Comparison of ENCODE assay signal across 1 cellular context in the genomic region with DNA sequence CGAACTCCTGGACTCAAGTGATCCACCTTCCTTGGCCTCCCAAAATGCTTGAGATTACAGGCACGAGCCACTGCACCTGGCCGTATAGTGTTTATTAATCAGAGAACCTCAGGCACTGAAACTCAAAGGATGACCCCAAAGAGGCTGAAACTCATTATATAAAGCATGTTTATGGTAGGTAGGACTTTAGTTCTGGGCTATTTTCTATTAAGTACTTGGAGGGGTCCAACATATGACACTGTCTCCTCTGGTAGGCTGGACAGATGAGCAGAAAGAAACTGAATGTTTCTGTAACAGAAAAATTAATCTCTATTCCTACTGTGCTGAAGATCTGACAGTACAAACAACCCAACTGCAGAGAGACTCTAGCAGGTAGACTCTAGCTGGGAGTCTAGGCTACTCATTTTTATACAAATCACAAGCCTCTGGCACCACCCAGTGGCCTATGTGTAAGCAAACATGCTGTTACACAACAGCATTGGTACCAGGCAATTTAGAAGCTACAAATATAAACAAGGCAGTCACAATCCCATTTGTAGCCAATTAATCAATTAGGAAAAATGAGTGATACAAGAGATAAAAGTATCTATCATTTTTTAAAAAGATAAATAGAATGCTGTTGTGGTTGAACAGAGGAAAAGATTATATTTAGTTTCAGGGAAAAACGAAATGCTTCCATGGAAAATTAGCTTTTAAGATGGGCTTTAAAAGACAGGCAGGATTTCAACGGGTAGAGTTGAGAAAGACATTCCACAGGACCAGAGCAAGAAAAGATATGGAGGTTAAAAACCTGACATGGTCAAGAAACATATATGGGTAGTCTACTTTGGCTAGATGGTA.
TF ChIP-seq lines count a peak whose summit lies in the region.

No MANE protein-coding gene starts in this region.

TF ChIP-seq in HepG2, 621 proteins besides CTCF, POLR2A, EP300 and RAD21 (continues in another document):
- peak; percentile 89 for TF ChIP-seq CEBPG (CRISPR knock-in tag; IDR thresholded peaks at IDR 0.05)
- TF ChIP-seq BCL3 (CRISPR knock-in tag; IDR thresholded peaks at IDR 0.05), result no peak
- no peak for TF ChIP-seq ZNF20 (CRISPR knock-in tag; IDR thresholded peaks at IDR 0.05)
- no peak for TF ChIP-seq ZNF180 (CRISPR knock-in tag; IDR thresholded peaks at IDR 0.05; ENCODE audit: borderline replicate concordance, low read depth)
- TF ChIP-seq ZFX (CRISPR knock-in tag; IDR thresholded peaks at IDR 0.05; ENCODE audit: low read depth), result no peak
- no peak for TF ChIP-seq KMT2B (CRISPR knock-in tag; IDR thresholded peaks at IDR 0.05)
- no peak for TF ChIP-seq NONO (IDR thresholded peaks at IDR 0.05)
- no peak for TF ChIP-seq NONO (CRISPR knock-in tag; conservative IDR thresholded peaks at IDR 0.05)
- TF ChIP-seq TBL1XR1 (IDR thresholded peaks at IDR 0.05; ENCODE audit: borderline replicate concordance, low read length, partially characterized antibody), result no peak
- TF ChIP-seq NFIB (CRISPR knock-in tag; IDR thresholded peaks at IDR 0.05; ENCODE audit: borderline replicate concordance), result no peak
- TF ChIP-seq, protein P1, sequence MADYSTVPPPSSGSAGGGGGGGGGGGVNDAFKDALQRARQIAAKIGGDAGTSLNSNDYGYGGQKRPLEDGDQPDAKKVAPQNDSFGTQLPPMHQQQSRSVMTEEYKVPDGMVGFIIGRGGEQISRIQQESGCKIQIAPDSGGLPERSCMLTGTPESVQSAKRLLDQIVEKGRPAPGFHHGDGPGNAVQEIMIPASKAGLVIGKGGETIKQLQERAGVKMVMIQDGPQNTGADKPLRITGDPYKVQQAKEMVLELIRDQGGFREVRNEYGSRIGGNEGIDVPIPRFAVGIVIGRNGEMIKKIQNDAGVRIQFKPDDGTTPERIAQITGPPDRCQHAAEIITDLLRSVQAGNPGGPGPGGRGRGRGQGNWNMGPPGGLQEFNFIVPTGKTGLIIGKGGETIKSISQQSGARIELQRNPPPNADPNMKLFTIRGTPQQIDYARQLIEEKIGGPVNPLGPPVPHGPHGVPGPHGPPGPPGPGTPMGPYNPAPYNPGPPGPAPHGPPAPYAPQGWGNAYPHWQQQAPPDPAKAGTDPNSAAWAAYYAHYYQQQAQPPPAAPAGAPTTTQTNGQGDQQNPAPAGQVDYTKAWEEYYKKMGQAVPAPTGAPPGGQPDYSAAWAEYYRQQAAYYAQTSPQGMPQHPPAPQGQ (CRISPR knock-in tag; IDR thresholded peaks at IDR 0.05; ENCODE audit: borderline replicate concordance), result no peak
- no peak for TF ChIP-seq ZNF235 (CRISPR knock-in tag; IDR thresholded peaks at IDR 0.05; ENCODE audit: borderline replicate concordance)
- no peak for TF ChIP-seq ETV5 (CRISPR knock-in tag; IDR thresholded peaks at IDR 0.05; ENCODE audit: borderline replicate concordance)
- TF ChIP-seq MIER2 (CRISPR knock-in tag; IDR thresholded peaks at IDR 0.05), result no peak
- TF ChIP-seq GATA4 (IDR thresholded peaks at IDR 0.05; ENCODE audit: borderline replicate concordance, low read depth), result no peak
- TF ChIP-seq ZNF30 (CRISPR knock-in tag; IDR thresholded peaks at IDR 0.05), result no peak
- TF ChIP-seq MED1 (CRISPR knock-in tag; IDR thresholded peaks at IDR 0.05), result no peak
- no peak for TF ChIP-seq ZNF790 (CRISPR knock-in tag; IDR thresholded peaks at IDR 0.05; ENCODE audit: borderline replicate concordance)
- TF ChIP-seq YEATS4 (CRISPR knock-in tag; IDR thresholded peaks at IDR 0.05; ENCODE audit: borderline replicate concordance), result no peak
- TF ChIP-seq CREM (IDR thresholded peaks at IDR 0.05), result no peak
- no peak for TF ChIP-seq CREM (CRISPR knock-in tag; IDR thresholded peaks at IDR 0.05)
- no peak for TF ChIP-seq LCORL (IDR thresholded peaks at IDR 0.05)
- 0 out of 2 replicates have a peak, but pooled peaks have one; percentile 11 for TF ChIP-seq LCORL (CRISPR knock-in tag; IDR thresholded peaks at IDR 0.05)
- no peak for TF ChIP-seq BRCA1 (CRISPR knock-in tag; IDR thresholded peaks at IDR 0.05)
- TF ChIP-seq PAX8 (CRISPR knock-in tag; IDR thresholded peaks at IDR 0.05; ENCODE audit: borderline replicate concordance), result no peak
- peak; percentile 82 for TF ChIP-seq STAG1 (CRISPR knock-in tag; IDR thresholded peaks at IDR 0.05)
- TF ChIP-seq ZNF430 (CRISPR knock-in tag; IDR thresholded peaks at IDR 0.05), result no peak
- no peak for TF ChIP-seq ZNF362 (CRISPR knock-in tag; IDR thresholded peaks at IDR 0.05; ENCODE audit: borderline replicate concordance)
- TF ChIP-seq FOXA3 (CRISPR knock-in tag; IDR thresholded peaks at IDR 0.05), result peak; percentile 80
- TF ChIP-seq KLF6 (CRISPR knock-in tag; IDR thresholded peaks at IDR 0.05), result no peak
- no peak for TF ChIP-seq ZNF230 (CRISPR knock-in tag; IDR thresholded peaks at IDR 0.05)
- no peak for TF ChIP-seq NCOA5 (CRISPR knock-in tag; IDR thresholded peaks at IDR 0.05)
- no peak for TF ChIP-seq TAF15 (IDR thresholded peaks at IDR 0.05; ENCODE audit: low read depth, low read length, poor library complexity, severe bottlenecking)
- TF ChIP-seq ZNF232 (CRISPR knock-in tag; IDR thresholded peaks at IDR 0.05; ENCODE audit: borderline replicate concordance), result no peak
- TF ChIP-seq ZNF691 (CRISPR knock-in tag; IDR thresholded peaks at IDR 0.05; ENCODE audit: borderline replicate concordance, low read depth), result no peak
- no peak for TF ChIP-seq HNRNPLL (IDR thresholded peaks at IDR 0.05; ENCODE audit: low read depth, low read length, poor library complexity, severe bottlenecking)
- TF ChIP-seq, protein P2, sequence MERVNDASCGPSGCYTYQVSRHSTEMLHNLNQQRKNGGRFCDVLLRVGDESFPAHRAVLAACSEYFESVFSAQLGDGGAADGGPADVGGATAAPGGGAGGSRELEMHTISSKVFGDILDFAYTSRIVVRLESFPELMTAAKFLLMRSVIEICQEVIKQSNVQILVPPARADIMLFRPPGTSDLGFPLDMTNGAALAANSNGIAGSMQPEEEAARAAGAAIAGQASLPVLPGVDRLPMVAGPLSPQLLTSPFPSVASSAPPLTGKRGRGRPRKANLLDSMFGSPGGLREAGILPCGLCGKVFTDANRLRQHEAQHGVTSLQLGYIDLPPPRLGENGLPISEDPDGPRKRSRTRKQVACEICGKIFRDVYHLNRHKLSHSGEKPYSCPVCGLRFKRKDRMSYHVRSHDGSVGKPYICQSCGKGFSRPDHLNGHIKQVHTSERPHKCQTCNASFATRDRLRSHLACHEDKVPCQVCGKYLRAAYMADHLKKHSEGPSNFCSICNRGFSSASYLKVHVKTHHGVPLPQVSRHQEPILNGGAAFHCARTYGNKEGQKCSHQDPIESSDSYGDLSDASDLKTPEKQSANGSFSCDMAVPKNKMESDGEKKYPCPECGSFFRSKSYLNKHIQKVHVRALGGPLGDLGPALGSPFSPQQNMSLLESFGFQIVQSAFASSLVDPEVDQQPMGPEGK (CRISPR knock-in tag; IDR thresholded peaks at IDR 0.05), result no peak
- TF ChIP-seq ZNF773 (CRISPR knock-in tag; IDR thresholded peaks at IDR 0.05; ENCODE audit: borderline replicate concordance), result no peak
- TF ChIP-seq ZNF703 (CRISPR knock-in tag; IDR thresholded peaks at IDR 0.05; ENCODE audit: borderline replicate concordance), result no peak
- no peak for TF ChIP-seq TOE1 (CRISPR knock-in tag; IDR thresholded peaks at IDR 0.05)
- no peak for TF ChIP-seq HNF4A (CRISPR knock-in tag; IDR thresholded peaks at IDR 0.05)
- no peak for TF ChIP-seq ZNF552 (CRISPR knock-in tag; IDR thresholded peaks at IDR 0.05; ENCODE audit: borderline replicate concordance)
- no peak for TF ChIP-seq MED8 (CRISPR knock-in tag; IDR thresholded peaks at IDR 0.05; ENCODE audit: insufficient replicate concordance)
- TF ChIP-seq SALL2 (CRISPR knock-in tag; IDR thresholded peaks at IDR 0.05), result no peak
- TF ChIP-seq GATAD2A (CRISPR knock-in tag; IDR thresholded peaks at IDR 0.05), result peak; percentile 48; the same call in 1 of the 2 replicates
- TF ChIP-seq, protein P3, sequence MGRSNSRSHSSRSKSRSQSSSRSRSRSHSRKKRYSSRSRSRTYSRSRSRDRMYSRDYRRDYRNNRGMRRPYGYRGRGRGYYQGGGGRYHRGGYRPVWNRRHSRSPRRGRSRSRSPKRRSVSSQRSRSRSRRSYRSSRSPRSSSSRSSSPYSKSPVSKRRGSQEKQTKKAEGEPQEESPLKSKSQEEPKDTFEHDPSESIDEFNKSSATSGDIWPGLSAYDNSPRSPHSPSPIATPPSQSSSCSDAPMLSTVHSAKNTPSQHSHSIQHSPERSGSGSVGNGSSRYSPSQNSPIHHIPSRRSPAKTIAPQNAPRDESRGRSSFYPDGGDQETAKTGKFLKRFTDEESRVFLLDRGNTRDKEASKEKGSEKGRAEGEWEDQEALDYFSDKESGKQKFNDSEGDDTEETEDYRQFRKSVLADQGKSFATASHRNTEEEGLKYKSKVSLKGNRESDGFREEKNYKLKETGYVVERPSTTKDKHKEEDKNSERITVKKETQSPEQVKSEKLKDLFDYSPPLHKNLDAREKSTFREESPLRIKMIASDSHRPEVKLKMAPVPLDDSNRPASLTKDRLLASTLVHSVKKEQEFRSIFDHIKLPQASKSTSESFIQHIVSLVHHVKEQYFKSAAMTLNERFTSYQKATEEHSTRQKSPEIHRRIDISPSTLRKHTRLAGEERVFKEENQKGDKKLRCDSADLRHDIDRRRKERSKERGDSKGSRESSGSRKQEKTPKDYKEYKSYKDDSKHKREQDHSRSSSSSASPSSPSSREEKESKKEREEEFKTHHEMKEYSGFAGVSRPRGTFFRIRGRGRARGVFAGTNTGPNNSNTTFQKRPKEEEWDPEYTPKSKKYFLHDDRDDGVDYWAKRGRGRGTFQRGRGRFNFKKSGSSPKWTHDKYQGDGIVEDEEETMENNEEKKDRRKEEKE (IDR thresholded peaks at IDR 0.05), result no peak
- TF ChIP-seq HIVEP1 (CRISPR knock-in tag; IDR thresholded peaks at IDR 0.05), result no peak
- 0 out of 2 replicates have a peak, but pooled peaks have one; percentile 26 for TF ChIP-seq ERF (CRISPR knock-in tag; IDR thresholded peaks at IDR 0.05)
- no peak for TF ChIP-seq SNAI1 (CRISPR knock-in tag; IDR thresholded peaks at IDR 0.05; ENCODE audit: borderline replicate concordance)
- no peak for TF ChIP-seq ZNF275 (CRISPR knock-in tag; IDR thresholded peaks at IDR 0.05; ENCODE audit: borderline replicate concordance)
- TF ChIP-seq ZSCAN22 (CRISPR knock-in tag; IDR thresholded peaks at IDR 0.05), result no peak
- no peak for TF ChIP-seq SNAPC5 (CRISPR knock-in tag; IDR thresholded peaks at IDR 0.05; ENCODE audit: borderline replicate concordance)
- no peak for TF ChIP-seq CREB3 (CRISPR knock-in tag; IDR thresholded peaks at IDR 0.05)
- no peak for TF ChIP-seq ISL2 (CRISPR knock-in tag; IDR thresholded peaks at IDR 0.05)
- TF ChIP-seq FOXK1 (CRISPR knock-in tag; IDR thresholded peaks at IDR 0.05; ENCODE audit: borderline replicate concordance, low read depth), result peak; percentile 85; the same call in 1 of the 2 replicates
- no peak for TF ChIP-seq RARA (CRISPR knock-in tag; IDR thresholded peaks at IDR 0.05)
- TF ChIP-seq HOXD1 (CRISPR knock-in tag; IDR thresholded peaks at IDR 0.05), result no peak
- no peak for TF ChIP-seq SRF (IDR thresholded peaks at IDR 0.05; ENCODE audit: low read depth, low read length)
- no peak for TF ChIP-seq RXRB (CRISPR knock-in tag; IDR thresholded peaks at IDR 0.05; ENCODE audit: borderline replicate concordance)
- no peak for TF ChIP-seq ZNF546 (CRISPR knock-in tag; conservative IDR thresholded peaks at IDR 0.05)
- TF ChIP-seq CEBPB (IDR thresholded peaks at IDR 0.05; ENCODE audit: borderline replicate concordance, low read depth, low read length), result peak; percentile 93
